ENCODE assay signal across 15 cellular contexts in genomic region chr11:63518548-63518947, GRCh38. TPM values are rescaled to one million over a fixed set of nuclear protein-coding genes. Genes with fewer than 3 reads are reported as not detected.
DNase-seq lines count a peak whose midpoint lies in the region; ATAC-seq and TF ChIP-seq lines count a peak whose summit lies in the region.
"Had no signal": no experiment of that assay in that cellular context is flagged by ENCODE, and none has a peak within 500 bp of the region (broad histone marks: within the 10 kb centered on the region; RNA-seq: fewer than 3 reads in every experiment).

No MANE protein-coding gene starts in this region.

- no peaks in the 10 kb centered on the region for H3K9me3 ChIP-seq in CD4-positive, CD25-positive, alpha-beta regulatory T cell (ENCODE audit: control insufficient read depth in 2 of 2, low read length in 2 of 2)
- H3K9me3 ChIP-seq in Loucy (ENCODE audit: insufficient read depth, low read depth, low read length) = peaks cover 10% of the 10 kb centered on the region

- H3K4me2 ChIP-seq in Loucy (ENCODE audit: low read depth, low read length, poor library complexity, severe bottlenecking) = peak overlapping the region; percentile 22

- peaks cover 18 to 29% (median 19%) of the 10 kb centered on the region in 4 donors for H3K4me1 Mint-ChIP-seq in CD4-positive, CD25-positive, alpha-beta regulatory T cell
- peaks cover 10% of the 10 kb centered on the region for H3K4me1 Mint-ChIP-seq in activated T-helper 2 cell treated with anti-CD3 and anti-CD28 coated beads, Interferon-gamma antibody, Interleukin-2, Interleukin-4, amounts not matched to agents 10 μg/mL and 5 μg/mL and 100 μg/mL, durations not matched to agents 14 hours and 24 hours and 36 hours (ENCODE audit: low read depth)
- H3K4me1 Mint-ChIP-seq in immature natural killer cell = peaks cover 28 to 34% of the 10 kb centered on the region in 2 donors

- H3K27ac ChIP-seq in CD4-positive, CD25-positive, alpha-beta regulatory T cell (ENCODE audit: insufficient read depth, low read length, poor library complexity, severe bottlenecking) = no peak overlapping the region
- H3K27ac ChIP-seq: breast epithelium, heart left ventricle had no signal

- no peak for TF ChIP-seq CTCF in Loucy (conservative IDR thresholded peaks at IDR 0.05; ENCODE audit: low read length)

- ATAC-seq in CD4-positive, CD25-positive, alpha-beta regulatory T cell (ENCODE audit: low read depth in 2 of 2) = peak; percentile 61 to 72
- ATAC-seq in GM21360 (IDR thresholded peaks at IDR 0.05; ENCODE audit: unreplicated experiment) = no peak
- ATAC-seq in GM18858 (IDR thresholded peaks at IDR 0.05; ENCODE audit: unreplicated experiment) = no peak
- ATAC-seq: HCT116, heart left ventricle had no signal

- intact Hi-C loops in activated T-helper 2 cell treated with anti-CD3 and anti-CD28 coated beads, Interferon-gamma antibody, Interleukin-2, Interleukin-4, amounts not matched to agents 10 μg/mL and 5 μg/mL and 100 μg/mL, durations not matched to agents 14 hours and 24 hours and 36 hours (cut with micrococcal nuclease) = no loop called here

- no peaks in the 10 kb centered on the region for H4K20me1 ChIP-seq in Loucy (ENCODE audit: insufficient read depth, low read length, poor library complexity, severe bottlenecking)

- H3K27me3 Mint-ChIP-seq in CD4-positive, CD25-positive, alpha-beta regulatory T cell = peaks cover 20% of the 10 kb centered on the region
- peaks cover 19% of the 10 kb centered on the region for H3K27me3 Mint-ChIP-seq in activated T-helper 2 cell treated with anti-CD3 and anti-CD28 coated beads, Interferon-gamma antibody, Interleukin-2, Interleukin-4, amounts not matched to agents 10 μg/mL and 5 μg/mL and 100 μg/mL, durations not matched to agents 14 hours and 24 hours and 36 hours (ENCODE audit: low read depth)
- H3K27me3 Mint-ChIP-seq in immature natural killer cell (ENCODE audit: low read depth in 3 of 3) = peaks cover 0 to 2% (median 2%) of the 10 kb centered on the region in 3 donors

- H3K9me3 Mint-ChIP-seq in CD4-positive, CD25-positive, alpha-beta regulatory T cell = peaks cover 0 to 5% (median 0%) of the 10 kb centered on the region in 7 donors
- H3K9me3 Mint-ChIP-seq in activated T-helper 2 cell treated with anti-CD3 and anti-CD28 coated beads, Interferon-gamma antibody, Interleukin-2, Interleukin-4, amounts not matched to agents 10 μg/mL and 5 μg/mL and 100 μg/mL, durations not matched to agents 14 hours and 24 hours and 36 hours = peaks cover 5% of the 10 kb centered on the region
- H3K9me3 Mint-ChIP-seq in immature natural killer cell = no peaks in the 10 kb centered on the region

- no peaks in the 10 kb centered on the region for H3K36me3 ChIP-seq in CD4-positive, CD25-positive, alpha-beta regulatory T cell (ENCODE audit: control insufficient read depth, insufficient read depth, low read length)
- H3K36me3 ChIP-seq in Loucy (ENCODE audit: insufficient read depth, low read length) = no peaks in the 10 kb centered on the region
- H3K36me3 ChIP-seq: breast epithelium, heart left ventricle had no signal

- no peaks in the 10 kb centered on the region for H3K79me2 ChIP-seq in Loucy (ENCODE audit: insufficient read depth, low read length)

- 0 out of 2 replicates have a peak, but pooled peaks cover 2% of the 10 kb centered on the region for H3F3A ChIP-seq in Loucy (ENCODE audit: low read depth)

- no peaks in the 10 kb centered on the region for H3K27me3 ChIP-seq in CD4-positive, CD25-positive, alpha-beta regulatory T cell (ENCODE audit: control insufficient read depth, insufficient read depth, low read length)
- H3K27me3 ChIP-seq in Loucy (ENCODE audit: insufficient read depth, low read length, poor library complexity, severe bottlenecking) = no peaks in the 10 kb centered on the region
- H3K27me3 ChIP-seq: breast epithelium, heart left ventricle had no signal

- H3K9me2 ChIP-seq in Loucy (replicated peaks; ENCODE audit: low read depth, low read length) = no peaks in the 10 kb centered on the region

- no peak overlapping the region for H2AFZ ChIP-seq in Loucy (ENCODE audit: low read length)

- H3K4me3 Mint-ChIP-seq in CD4-positive, CD25-positive, alpha-beta regulatory T cell = peak overlapping the region; percentile 20 to 42 (median 36)
- no peak overlapping the region for H3K4me3 Mint-ChIP-seq in activated T-helper 2 cell treated with anti-CD3 and anti-CD28 coated beads, Interferon-gamma antibody, Interleukin-2, Interleukin-4, amounts not matched to agents 10 μg/mL and 5 μg/mL and 100 μg/mL, durations not matched to agents 14 hours and 24 hours and 36 hours (ENCODE audit: low read depth)
- H3K4me3 Mint-ChIP-seq in immature natural killer cell = peak overlapping the region; percentile 15 to 74 (median 42)

- no peaks in the 10 kb centered on the region for H3K36me3 Mint-ChIP-seq in CD4-positive, CD25-positive, alpha-beta regulatory T cell
- peaks cover 7% of the 10 kb centered on the region for H3K36me3 Mint-ChIP-seq in activated T-helper 2 cell treated with anti-CD3 and anti-CD28 coated beads, Interferon-gamma antibody, Interleukin-2, Interleukin-4, amounts not matched to agents 10 μg/mL and 5 μg/mL and 100 μg/mL, durations not matched to agents 14 hours and 24 hours and 36 hours (ENCODE audit: low read depth)
- peaks cover 0 to 6% (median 0%) of the 10 kb centered on the region in 3 donors for H3K36me3 Mint-ChIP-seq in immature natural killer cell

- peak in 2 of 3 donors; percentile 36 to 42 for DNase-seq in CD4-positive, CD25-positive, alpha-beta regulatory T cell
- no peak for DNase-seq in activated T-helper 2 cell treated with anti-CD3 and anti-CD28 coated beads, Interferon-gamma antibody, Interleukin-2, Interleukin-4, amounts not matched to agents 10 μg/mL and 5 μg/mL and 100 μg/mL, durations not matched to agents 14 hours and 24 hours and 36 hours (ENCODE audit: low spot score)
- DNase-seq in immature natural killer cell (peak; percentile 31 to 57 (median 41)), T-helper 9 cell (no peak), nucleus accumbens (lab: John Stamatoyannopoulos, UW) (no peak)
- DNase-seq: activated CD4-positive, alpha-beta T cell treated with anti-CD3 and anti-CD28 coated beads for 1 hour; heart left ventricle; stimulated activated naive CD4-positive, alpha-beta T cell treated with Interleukin-2 at 50 U/mL for 16 hours; SW 1271 had no signal

- no peak overlapping the region for H3K9ac ChIP-seq in Loucy (ENCODE audit: low read depth, low read length, poor library complexity, severe bottlenecking)

- H3K4me3 ChIP-seq in CD4-positive, CD25-positive, alpha-beta regulatory T cell (ENCODE audit: low read depth, low read length) = peak overlapping the region; percentile 10
- peak overlapping the region; percentile 29 for H3K4me3 ChIP-seq in Loucy (ENCODE audit: low read length, poor library complexity, severe bottlenecking)
- H3K4me3 ChIP-seq: breast epithelium, heart left ventricle had no signal

- peaks cover 9% of the 10 kb centered on the region for H3K4me1 ChIP-seq in CD4-positive, CD25-positive, alpha-beta regulatory T cell (ENCODE audit: control insufficient read depth, insufficient read depth, low read length, poor library complexity, severe bottlenecking)
- H3K4me1 ChIP-seq in Loucy (ENCODE audit: insufficient read depth, low read length, poor library complexity, severe bottlenecking) = peaks cover 20% of the 10 kb centered on the region
- H3K4me1 ChIP-seq: breast epithelium, heart left ventricle had no signal

- peak overlapping the region; percentile 43 to 94 (median 73) for H3K27ac Mint-ChIP-seq in CD4-positive, CD25-positive, alpha-beta regulatory T cell
- H3K27ac Mint-ChIP-seq in activated T-helper 2 cell treated with anti-CD3 and anti-CD28 coated beads, Interferon-gamma antibody, Interleukin-2, Interleukin-4, amounts not matched to agents 10 μg/mL and 5 μg/mL and 100 μg/mL, durations not matched to agents 14 hours and 24 hours and 36 hours = peak overlapping the region; percentile 33
- H3K27ac Mint-ChIP-seq in immature natural killer cell = peak overlapping the region; percentile 78 to 94 (median 90)

RNA-seq across cellular contexts. Expression of gene LGALS12, which starts 12.7 kb away (rescaled TPM):
- 0.94 TPM for total RNA-seq in CD4-positive, CD25-positive, alpha-beta regulatory T cell
- polyA plus RNA-seq in CD4-positive, CD25-positive, alpha-beta regulatory T cell = not detected
- total RNA-seq in activated T-helper 2 cell treated with anti-CD3 and anti-CD28 coated beads, Interferon-gamma antibody, Interleukin-2, Interleukin-4, amounts not matched to agents 10 μg/mL and 5 μg/mL and 100 μg/mL, durations not matched to agents 14 hours and 24 hours and 36 hours = 1.1 and 1.4 TPM in 2 replicates
- 1 to 10 TPM in 1 of 3 donors, not detected in 2; 1.7 TPM for polyA plus RNA-seq in immature natural killer cell
- total RNA-seq: renal cortical epithelial cell had no signal

RNA-seq across cellular contexts. Expression of gene PLAAT4, which starts 18.1 kb away (rescaled TPM):
- 118 TPM for total RNA-seq in CD4-positive, CD25-positive, alpha-beta regulatory T cell
- 100 to 1,000 TPM; 405 to 493 (median 439) TPM for polyA plus RNA-seq in CD4-positive, CD25-positive, alpha-beta regulatory T cell
- 41.4 and 45.7 TPM in 2 replicates for total RNA-seq in activated T-helper 2 cell treated with anti-CD3 and anti-CD28 coated beads, Interferon-gamma antibody, Interleukin-2, Interleukin-4, amounts not matched to agents 10 μg/mL and 5 μg/mL and 100 μg/mL, durations not matched to agents 14 hours and 24 hours and 36 hours
- polyA plus RNA-seq in immature natural killer cell = 100 to 1,000 TPM; 886 to 933 (median 906) TPM

RNA-seq across cellular contexts. Expression of gene PLAAT5, which starts 27.6 kb away (rescaled TPM):
- 1.8 TPM for total RNA-seq in CD4-positive, CD25-positive, alpha-beta regulatory T cell
- not detected for polyA plus RNA-seq in CD4-positive, CD25-positive, alpha-beta regulatory T cell
- total RNA-seq in activated T-helper 2 cell treated with anti-CD3 and anti-CD28 coated beads, Interferon-gamma antibody, Interleukin-2, Interleukin-4, amounts not matched to agents 10 μg/mL and 5 μg/mL and 100 μg/mL, durations not matched to agents 14 hours and 24 hours and 36 hours = 0.64 and 0.80 TPM in 2 replicates
- 1 to 10 TPM in 2 of 3 donors, under 1 TPM in 1; 0.63 to 3.8 (median 1.5) TPM for polyA plus RNA-seq in immature natural killer cell

RNA-seq across cellular contexts. Expression of gene PLAAT2, which starts 44.6 kb away (rescaled TPM):
- not detected for total RNA-seq in CD4-positive, CD25-positive, alpha-beta regulatory T cell
- polyA plus RNA-seq in CD4-positive, CD25-positive, alpha-beta regulatory T cell = under 1 TPM in 2 of 4 donors, not detected in 2; 0.28 to 0.47 TPM
- total RNA-seq in activated T-helper 2 cell treated with anti-CD3 and anti-CD28 coated beads, Interferon-gamma antibody, Interleukin-2, Interleukin-4, amounts not matched to agents 10 μg/mL and 5 μg/mL and 100 μg/mL, durations not matched to agents 14 hours and 24 hours and 36 hours = not detected in 2 replicates
- 1 to 10 TPM in 2 of 3 donors, not detected in 1; 2.8 to 3.0 TPM for polyA plus RNA-seq in immature natural killer cell
- total RNA-seq: renal cortical epithelial cell had no signal

Comparison
In these comparisons a context has a peak if more than half of its experiments do, and no peak if none do; other contexts are left out.
1. ATAC-seq: peak in CD4-positive, CD25-positive, alpha-beta regulatory T cell (2 of 2); none in GM21360 (single experiment) and GM18858 (single experiment).
2. DNase-seq: peak in CD4-positive, CD25-positive, alpha-beta regulatory T cell (2 of 3) and immature natural killer cell (3 of 3); none in activated T-helper 2 cell treated with anti-CD3 and anti-CD28 coated beads, Interferon-gamma antibody, Interleukin-2, Interleukin-4, amounts not matched to agents 10 μg/mL and 5 μg/mL and 100 μg/mL, durations not matched to agents 14 hours and 24 hours and 36 hours (single experiment), T-helper 9 cell (single experiment) and nucleus accumbens (0 of 56).
3. H3K27ac Mint-ChIP-seq: peak in every context shown above with its lines; median percentile 90 in immature natural killer cell; 73 in CD4-positive, CD25-positive, alpha-beta regulatory T cell; 33 in activated T-helper 2 cell treated with anti-CD3 and anti-CD28 coated beads, Interferon-gamma antibody, Interleukin-2, Interleukin-4, amounts not matched to agents 10 μg/mL and 5 μg/mL and 100 μg/mL, durations not matched to agents 14 hours and 24 hours and 36 hours.